15 cellular contexts compared by ENCODE assay signal in the genomic region with DNA sequence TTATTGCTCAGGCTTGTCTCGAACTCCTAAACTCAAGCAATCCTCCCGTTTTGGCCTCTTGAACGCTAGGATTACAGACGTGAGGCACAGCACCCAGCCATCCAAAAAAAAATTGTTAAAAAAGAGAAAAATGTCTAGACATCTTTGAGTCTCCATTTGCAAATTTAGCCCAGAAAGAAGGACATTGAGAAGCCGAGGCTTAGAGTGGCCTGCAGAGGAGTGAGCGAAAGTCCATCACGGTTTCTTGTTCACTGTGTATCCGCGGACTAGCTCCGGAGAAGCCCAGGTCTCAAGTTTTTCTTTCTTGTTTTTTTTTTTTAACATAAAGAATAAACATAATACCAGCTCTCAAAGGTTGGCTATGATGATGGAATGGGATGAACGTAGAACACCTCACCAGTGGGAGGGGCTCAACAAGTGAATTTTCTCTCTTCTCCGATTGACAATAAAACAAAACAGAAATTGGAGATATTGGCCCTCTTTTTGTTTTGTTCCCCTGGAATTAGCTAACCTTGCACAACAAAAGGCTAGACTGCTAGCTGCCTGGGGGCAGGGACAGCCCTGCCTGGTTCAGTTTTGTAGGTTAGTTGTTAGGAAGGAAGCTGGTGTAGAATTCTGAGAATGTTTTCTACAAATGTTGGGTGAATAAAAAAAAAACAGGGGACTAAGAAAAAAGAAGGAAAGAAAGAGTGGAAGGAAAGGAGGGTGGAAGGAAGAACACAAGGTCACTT.
"Had no signal": no experiment of that assay in that cellular context is flagged by ENCODE, and none has a peak within 500 bp of the region (broad histone marks: within the 10 kb centered on the region; RNA-seq: fewer than 3 reads in every experiment).

No MANE protein-coding gene starts in this region.

- DNase-seq: activated CD4-positive, alpha-beta T cell treated with anti-CD3 and anti-CD28 coated beads for 48 hours; activated naive CD4-positive, alpha-beta T cell treated with anti-CD3 and anti-CD28 coated beads for 36 hours; effector CD4-positive, alpha-beta T cell; gastrocnemius medialis; left cardiac atrium; mammary epithelial cell; occipital lobe; psoas muscle; right lobe of liver; T-cell had no signal

- H3K4me1 ChIP-seq: gastrocnemius medialis, psoas muscle had no signal

- H3K27ac Mint-ChIP-seq: activated naive CD4-positive, alpha-beta T cell treated with anti-CD3 and anti-CD28 coated beads for 36 hours; activated T-helper 1 cell treated with anti-CD3 and anti-CD28 coated beads, Interleukin-12 subunit alpha, Interleukin-12 subunit beta, Interleukin-2, Interleukin-4 antibody, amounts not matched to agents 30 ng/mL and 10 ng/mL and 1 ng/mL, durations not matched to agents 14 hours and 24 hours and 36 hours; natural killer cell treated with Interleukin-12 subunit alpha and Interleukin-12 subunit beta and Interleukin-15 and Interleukin-18, amount 100 ng/mL, for 72 hours; stimulated activated memory B cell treated with anti-CD40 and anti-IgM and Interleukin-4, amounts not matched to agents 10 μg/mL and 1 μg/mL and 100 μg/mL, for 72 hours; T-cell had no signal

- H3K4me3 Mint-ChIP-seq: activated naive CD4-positive, alpha-beta T cell treated with anti-CD3 and anti-CD28 coated beads for 36 hours; activated T-helper 1 cell treated with anti-CD3 and anti-CD28 coated beads, Interleukin-12 subunit alpha, Interleukin-12 subunit beta, Interleukin-2, Interleukin-4 antibody, amounts not matched to agents 30 ng/mL and 10 ng/mL and 1 ng/mL, durations not matched to agents 14 hours and 24 hours and 36 hours; natural killer cell treated with Interleukin-12 subunit alpha and Interleukin-12 subunit beta and Interleukin-15 and Interleukin-18, amount 100 ng/mL, for 72 hours; stimulated activated memory B cell treated with anti-CD40 and anti-IgM and Interleukin-4, amounts not matched to agents 10 μg/mL and 1 μg/mL and 100 μg/mL, for 72 hours; T-cell had no signal

- H3K36me3 Mint-ChIP-seq: natural killer cell treated with Interleukin-12 subunit alpha and Interleukin-12 subunit beta and Interleukin-15 and Interleukin-18, amount 100 ng/mL, for 72 hours; stimulated activated memory B cell treated with anti-CD40 and anti-IgM and Interleukin-4, amounts not matched to agents 10 μg/mL and 1 μg/mL and 100 μg/mL, for 72 hours; T-cell had no signal

- H3K36me3 ChIP-seq: gastrocnemius medialis, right lobe of liver, tibial nerve had no signal

- H3K4me3 ChIP-seq: gastrocnemius medialis, psoas muscle, right lobe of liver, tibial nerve had no signal

- H3K4me1 Mint-ChIP-seq: stimulated activated memory B cell treated with anti-CD40 and anti-IgM and Interleukin-4, amounts not matched to agents 10 μg/mL and 1 μg/mL and 100 μg/mL, for 72 hours; T-cell had no signal

- H3K27me3 Mint-ChIP-seq: natural killer cell treated with Interleukin-12 subunit alpha and Interleukin-12 subunit beta and Interleukin-15 and Interleukin-18, amount 100 ng/mL, for 72 hours; T-cell had no signal

- ATAC-seq: gastrocnemius medialis; left cardiac atrium; natural killer cell treated with Interleukin-12 subunit alpha and Interleukin-12 subunit beta and Interleukin-15 and Interleukin-18, amount 100 ng/mL, for 72 hours; psoas muscle; stimulated activated memory B cell treated with anti-CD40 and anti-IgM and Interleukin-4, amounts not matched to agents 10 μg/mL and 1 μg/mL and 100 μg/mL, for 72 hours; T-cell had no signal

- H3K27me3 ChIP-seq: gastrocnemius medialis, right lobe of liver, tibial nerve had no signal

- H3K9me3 Mint-ChIP-seq: activated naive CD4-positive, alpha-beta T cell treated with anti-CD3 and anti-CD28 coated beads for 36 hours; activated T-helper 1 cell treated with anti-CD3 and anti-CD28 coated beads, Interleukin-12 subunit alpha, Interleukin-12 subunit beta, Interleukin-2, Interleukin-4 antibody, amounts not matched to agents 30 ng/mL and 10 ng/mL and 1 ng/mL, durations not matched to agents 14 hours and 24 hours and 36 hours; natural killer cell treated with Interleukin-12 subunit alpha and Interleukin-12 subunit beta and Interleukin-15 and Interleukin-18, amount 100 ng/mL, for 72 hours; stimulated activated memory B cell treated with anti-CD40 and anti-IgM and Interleukin-4, amounts not matched to agents 10 μg/mL and 1 μg/mL and 100 μg/mL, for 72 hours; T-cell had no signal

- H3K9me3 ChIP-seq: gastrocnemius medialis, psoas muscle, right lobe of liver, tibial nerve had no signal

- H3K27ac ChIP-seq: gastrocnemius medialis, psoas muscle, VCaP had no signal
